In genomic region chr5:132467292-132467984, GRCh38 we compare ENCODE assay signal across 1 cellular context.
A peak's percentile ranks its signal among the peaks of the same experiment; 100 is the strongest.
TF ChIP-seq lines count a peak whose summit lies in the region.

No MANE protein-coding gene starts in this region.

TF ChIP-seq in K562, 482 proteins besides CTCF, POLR2A, EP300 and RAD21 (continued from another document and continues in another):
- TF ChIP-seq, protein P1, sequence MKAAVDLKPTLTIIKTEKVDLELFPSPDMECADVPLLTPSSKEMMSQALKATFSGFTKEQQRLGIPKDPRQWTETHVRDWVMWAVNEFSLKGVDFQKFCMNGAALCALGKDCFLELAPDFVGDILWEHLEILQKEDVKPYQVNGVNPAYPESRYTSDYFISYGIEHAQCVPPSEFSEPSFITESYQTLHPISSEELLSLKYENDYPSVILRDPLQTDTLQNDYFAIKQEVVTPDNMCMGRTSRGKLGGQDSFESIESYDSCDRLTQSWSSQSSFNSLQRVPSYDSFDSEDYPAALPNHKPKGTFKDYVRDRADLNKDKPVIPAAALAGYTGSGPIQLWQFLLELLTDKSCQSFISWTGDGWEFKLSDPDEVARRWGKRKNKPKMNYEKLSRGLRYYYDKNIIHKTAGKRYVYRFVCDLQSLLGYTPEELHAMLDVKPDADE (conservative IDR thresholded peaks at IDR 0.05; ENCODE audit: control insufficient read depth, low read depth, low read length) = no peak
- TF ChIP-seq ZNF174 (CRISPR knock-in tag; IDR thresholded peaks at IDR 0.05) (no peak), RBM34 (IDR thresholded peaks at IDR 0.05; ENCODE audit: borderline replicate concordance, insufficient read depth, low read length) (no peak), IRF2 (CRISPR knock-in tag; IDR thresholded peaks at IDR 0.05) (no peak), COPS2 (conservative IDR thresholded peaks at IDR 0.05) (no peak), RBBP5 (IDR thresholded peaks at IDR 0.05; ENCODE audit: borderline replicate concordance, insufficient read depth, low read length, poor library complexity, severe bottlenecking) (peak; percentile 24), MEIS2 (IDR thresholded peaks at IDR 0.05; ENCODE audit: partially characterized antibody) (no peak), FOXA3 (CRISPR knock-in tag; conservative IDR thresholded peaks at IDR 0.05 in 1 of 2, IDR thresholded peaks at IDR 0.05 in 1 of 2) (0 out of 4 replicates have a peak, but pooled peaks of 1 of the 2 experiments have one; percentile 71), PREB (CRISPR knock-in tag; IDR thresholded peaks at IDR 0.05) (no peak), NKRF (IDR thresholded peaks at IDR 0.05; ENCODE audit: borderline replicate concordance) (no peak), RBM17 (IDR thresholded peaks at IDR 0.05; ENCODE audit: borderline replicate concordance, low read depth, low read length) (no peak), ZNF717 (CRISPR knock-in tag; IDR thresholded peaks at IDR 0.05) (no peak), RBM14 (IDR thresholded peaks at IDR 0.05; ENCODE audit: borderline replicate concordance, insufficient read depth, low read depth, low read length) (no peak), MCM7 (IDR thresholded peaks at IDR 0.05) (no peak), ZNF551 (CRISPR knock-in tag; IDR thresholded peaks at IDR 0.05) (no peak), ZNF766 (CRISPR knock-in tag; conservative IDR thresholded peaks at IDR 0.05) (0 out of 2 replicates have a peak, but pooled peaks have one; percentile 48), FOS (IDR thresholded peaks at IDR 0.05; ENCODE audit: extremely low read depth, insufficient read length) (no peak), ZNF785 (CRISPR knock-in tag; IDR thresholded peaks at IDR 0.05) (no peak), NBN (IDR thresholded peaks at IDR 0.05; ENCODE audit: low read depth) (no peak), HSF4 (CRISPR knock-in tag; IDR thresholded peaks at IDR 0.05; ENCODE audit: borderline replicate concordance) (no peak), RCOR1 (IDR thresholded peaks at IDR 0.05; ENCODE audit: borderline replicate concordance in 1 of 2, low read depth in 2 of 2, low read length in 2 of 2) (0 out of 4 replicates have a peak, but pooled peaks of 1 of the 2 experiments have one; percentile 15), ZNF449 (CRISPR knock-in tag; IDR thresholded peaks at IDR 0.05) (no peak), BCOR (IDR thresholded peaks at IDR 0.05) (peak; percentile 50; the same call in 1 of the 2 replicates), EP400 (IDR thresholded peaks at IDR 0.05) (no peak), NCOA1 (IDR thresholded peaks at IDR 0.05; ENCODE audit: low read depth) (no peak), GABPB2 (CRISPR knock-in tag; conservative IDR thresholded peaks at IDR 0.05) (no peak), JUND (IDR thresholded peaks at IDR 0.05; ENCODE audit: borderline replicate concordance, low read depth, low read length) (no peak), JUND (tag; IDR thresholded peaks at IDR 0.05; ENCODE audit: borderline replicate concordance, low read depth, low read length) (peak; percentile 11; the same call in 1 of the 3 replicates), NR2C2 (CRISPR knock-in tag; IDR thresholded peaks at IDR 0.05) (no peak), NR2C2 (tag; IDR thresholded peaks at IDR 0.05) (no peak; the same call in 1 of the 2 replicates), L3MBTL2 (IDR thresholded peaks at IDR 0.05) (peak; percentile 46; the same call in 1 of the 2 replicates), ZNF175 (CRISPR knock-in tag; IDR thresholded peaks at IDR 0.05; ENCODE audit: low read depth) (no peak), NR4A1 (CRISPR knock-in tag; IDR thresholded peaks at IDR 0.05) (no peak), NR4A1 (tag; IDR thresholded peaks at IDR 0.05) (no peak), ZKSCAN1 (IDR thresholded peaks at IDR 0.05; ENCODE audit: low read depth, low read length) (no peak), E2F6 (IDR thresholded peaks at IDR 0.05; ENCODE audit: borderline replicate concordance in 1 of 2, extremely low read depth in 1 of 2, insufficient read depth in 1 of 2, insufficient read length in 1 of 2, low read depth in 1 of 2, low read length in 1 of 2, poor library complexity in 1 of 2, severe bottlenecking in 1 of 2) (no peak), RFX5 (IDR thresholded peaks at IDR 0.05; ENCODE audit: low read depth, low read length) (no peak), PBX2 (CRISPR knock-in tag; IDR thresholded peaks at IDR 0.05; ENCODE audit: low read depth) (no peak), PBX2 (tag; conservative IDR thresholded peaks at IDR 0.05; ENCODE audit: low read depth) (no peak), MCM3 (IDR thresholded peaks at IDR 0.05) (no peak), NELFE (IDR thresholded peaks at IDR 0.05; ENCODE audit: insufficient read depth, insufficient read length) (no peak), NFIX (CRISPR knock-in tag; IDR thresholded peaks at IDR 0.05; ENCODE audit: low read depth) (no peak), BRD4 (IDR thresholded peaks at IDR 0.05) (no peak)
- TF ChIP-seq, protein P2, sequence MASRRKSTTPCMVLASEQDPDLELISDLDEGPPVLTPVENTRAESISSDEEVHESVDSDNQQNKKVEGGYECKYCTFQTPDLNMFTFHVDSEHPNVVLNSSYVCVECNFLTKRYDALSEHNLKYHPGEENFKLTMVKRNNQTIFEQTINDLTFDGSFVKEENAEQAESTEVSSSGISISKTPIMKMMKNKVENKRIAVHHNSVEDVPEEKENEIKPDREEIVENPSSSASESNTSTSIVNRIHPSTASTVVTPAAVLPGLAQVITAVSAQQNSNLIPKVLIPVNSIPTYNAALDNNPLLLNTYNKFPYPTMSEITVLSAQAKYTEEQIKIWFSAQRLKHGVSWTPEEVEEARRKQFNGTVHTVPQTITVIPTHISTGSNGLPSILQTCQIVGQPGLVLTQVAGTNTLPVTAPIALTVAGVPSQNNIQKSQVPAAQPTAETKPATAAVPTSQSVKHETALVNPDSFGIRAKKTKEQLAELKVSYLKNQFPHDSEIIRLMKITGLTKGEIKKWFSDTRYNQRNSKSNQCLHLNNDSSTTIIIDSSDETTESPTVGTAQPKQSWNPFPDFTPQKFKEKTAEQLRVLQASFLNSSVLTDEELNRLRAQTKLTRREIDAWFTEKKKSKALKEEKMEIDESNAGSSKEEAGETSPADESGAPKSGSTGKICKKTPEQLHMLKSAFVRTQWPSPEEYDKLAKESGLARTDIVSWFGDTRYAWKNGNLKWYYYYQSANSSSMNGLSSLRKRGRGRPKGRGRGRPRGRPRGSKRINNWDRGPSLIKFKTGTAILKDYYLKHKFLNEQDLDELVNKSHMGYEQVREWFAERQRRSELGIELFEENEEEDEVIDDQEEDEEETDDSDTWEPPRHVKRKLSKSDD (conservative IDR thresholded peaks at IDR 0.05; ENCODE audit: low read length) = no peak
- TF ChIP-seq, protein P3, sequence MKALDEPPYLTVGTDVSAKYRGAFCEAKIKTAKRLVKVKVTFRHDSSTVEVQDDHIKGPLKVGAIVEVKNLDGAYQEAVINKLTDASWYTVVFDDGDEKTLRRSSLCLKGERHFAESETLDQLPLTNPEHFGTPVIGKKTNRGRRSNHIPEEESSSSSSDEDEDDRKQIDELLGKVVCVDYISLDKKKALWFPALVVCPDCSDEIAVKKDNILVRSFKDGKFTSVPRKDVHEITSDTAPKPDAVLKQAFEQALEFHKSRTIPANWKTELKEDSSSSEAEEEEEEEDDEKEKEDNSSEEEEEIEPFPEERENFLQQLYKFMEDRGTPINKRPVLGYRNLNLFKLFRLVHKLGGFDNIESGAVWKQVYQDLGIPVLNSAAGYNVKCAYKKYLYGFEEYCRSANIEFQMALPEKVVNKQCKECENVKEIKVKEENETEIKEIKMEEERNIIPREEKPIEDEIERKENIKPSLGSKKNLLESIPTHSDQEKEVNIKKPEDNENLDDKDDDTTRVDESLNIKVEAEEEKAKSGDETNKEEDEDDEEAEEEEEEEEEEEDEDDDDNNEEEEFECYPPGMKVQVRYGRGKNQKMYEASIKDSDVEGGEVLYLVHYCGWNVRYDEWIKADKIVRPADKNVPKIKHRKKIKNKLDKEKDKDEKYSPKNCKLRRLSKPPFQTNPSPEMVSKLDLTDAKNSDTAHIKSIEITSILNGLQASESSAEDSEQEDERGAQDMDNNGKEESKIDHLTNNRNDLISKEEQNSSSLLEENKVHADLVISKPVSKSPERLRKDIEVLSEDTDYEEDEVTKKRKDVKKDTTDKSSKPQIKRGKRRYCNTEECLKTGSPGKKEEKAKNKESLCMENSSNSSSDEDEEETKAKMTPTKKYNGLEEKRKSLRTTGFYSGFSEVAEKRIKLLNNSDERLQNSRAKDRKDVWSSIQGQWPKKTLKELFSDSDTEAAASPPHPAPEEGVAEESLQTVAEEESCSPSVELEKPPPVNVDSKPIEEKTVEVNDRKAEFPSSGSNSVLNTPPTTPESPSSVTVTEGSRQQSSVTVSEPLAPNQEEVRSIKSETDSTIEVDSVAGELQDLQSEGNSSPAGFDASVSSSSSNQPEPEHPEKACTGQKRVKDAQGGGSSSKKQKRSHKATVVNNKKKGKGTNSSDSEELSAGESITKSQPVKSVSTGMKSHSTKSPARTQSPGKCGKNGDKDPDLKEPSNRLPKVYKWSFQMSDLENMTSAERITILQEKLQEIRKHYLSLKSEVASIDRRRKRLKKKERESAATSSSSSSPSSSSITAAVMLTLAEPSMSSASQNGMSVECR (CRISPR knock-in tag; IDR thresholded peaks at IDR 0.05) = no peak
- TF ChIP-seq, protein P4, sequence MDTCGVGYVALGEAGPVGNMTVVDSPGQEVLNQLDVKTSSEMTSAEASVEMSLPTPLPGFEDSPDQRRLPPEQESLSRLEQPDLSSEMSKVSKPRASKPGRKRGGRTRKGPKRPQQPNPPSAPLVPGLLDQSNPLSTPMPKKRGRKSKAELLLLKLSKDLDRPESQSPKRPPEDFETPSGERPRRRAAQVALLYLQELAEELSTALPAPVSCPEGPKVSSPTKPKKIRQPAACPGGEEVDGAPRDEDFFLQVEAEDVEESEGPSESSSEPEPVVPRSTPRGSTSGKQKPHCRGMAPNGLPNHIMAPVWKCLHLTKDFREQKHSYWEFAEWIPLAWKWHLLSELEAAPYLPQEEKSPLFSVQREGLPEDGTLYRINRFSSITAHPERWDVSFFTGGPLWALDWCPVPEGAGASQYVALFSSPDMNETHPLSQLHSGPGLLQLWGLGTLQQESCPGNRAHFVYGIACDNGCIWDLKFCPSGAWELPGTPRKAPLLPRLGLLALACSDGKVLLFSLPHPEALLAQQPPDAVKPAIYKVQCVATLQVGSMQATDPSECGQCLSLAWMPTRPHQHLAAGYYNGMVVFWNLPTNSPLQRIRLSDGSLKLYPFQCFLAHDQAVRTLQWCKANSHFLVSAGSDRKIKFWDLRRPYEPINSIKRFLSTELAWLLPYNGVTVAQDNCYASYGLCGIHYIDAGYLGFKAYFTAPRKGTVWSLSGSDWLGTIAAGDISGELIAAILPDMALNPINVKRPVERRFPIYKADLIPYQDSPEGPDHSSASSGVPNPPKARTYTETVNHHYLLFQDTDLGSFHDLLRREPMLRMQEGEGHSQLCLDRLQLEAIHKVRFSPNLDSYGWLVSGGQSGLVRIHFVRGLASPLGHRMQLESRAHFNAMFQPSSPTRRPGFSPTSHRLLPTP (IDR thresholded peaks at IDR 0.05; ENCODE audit: borderline replicate concordance, extremely low read depth, insufficient read length) = no peak
